1 cellular context compared by ENCODE assay signal in genomic region chr20:57749131-57749690, GRCh38.
TF ChIP-seq lines count a peak whose summit lies in the region.

No MANE protein-coding gene starts in this region.

TF ChIP-seq in GM23338, 12 proteins besides CTCF, POLR2A, EP300 and RAD21 (continued from another document):
- TF ChIP-seq ZNF462 (CRISPR knock-in tag; IDR thresholded peaks at IDR 0.05): no peak
